ENCODE assay signal across 1 cellular context in genomic region chr10:26779176-26779860, GRCh38.
TF ChIP-seq lines count a peak whose summit lies in the region.

No MANE protein-coding gene starts in this region.

TF ChIP-seq in K562, 482 proteins besides CTCF, POLR2A, EP300 and RAD21 (continued from another document and continues in another):
- TF ChIP-seq RNF219 (CRISPR knock-in tag; IDR thresholded peaks at IDR 0.05) (no peak), ZNF263 (CRISPR knock-in tag; IDR thresholded peaks at IDR 0.05; ENCODE audit: borderline replicate concordance) (no peak), IRF9 (tag; IDR thresholded peaks at IDR 0.05) (no peak), HDAC3 (IDR thresholded peaks at IDR 0.05; ENCODE audit: borderline replicate concordance, partially characterized antibody) (no peak), ARID3B (CRISPR knock-in tag; IDR thresholded peaks at IDR 0.05; ENCODE audit: borderline replicate concordance) (no peak), MYNN (IDR thresholded peaks at IDR 0.05) (no peak), MYNN (CRISPR knock-in tag; IDR thresholded peaks at IDR 0.05) (no peak), ZNF384 (IDR thresholded peaks at IDR 0.05; ENCODE audit: low read depth, low read length) (no peak), FOXK2 (conservative IDR thresholded peaks at IDR 0.05 in 1 of 2, IDR thresholded peaks at IDR 0.05 in 1 of 2; ENCODE audit: low read depth in 2 of 2) (peak in 1 of 2 experiments; percentile 31; a peak in 2 of 4 replicates), TCF15 (CRISPR knock-in tag; IDR thresholded peaks at IDR 0.05) (no peak), CHAMP1 (IDR thresholded peaks at IDR 0.05) (no peak), FOXA1 (IDR thresholded peaks at IDR 0.05; ENCODE audit: borderline replicate concordance) (no peak), SMAD1 (IDR thresholded peaks at IDR 0.05; ENCODE audit: low read depth, low read length, partially characterized antibody) (no peak), PBX2 (CRISPR knock-in tag; IDR thresholded peaks at IDR 0.05; ENCODE audit: low read depth) (no peak), PBX2 (tag; conservative IDR thresholded peaks at IDR 0.05; ENCODE audit: low read depth) (0 out of 2 replicates have a peak, but pooled peaks have one; percentile 47), ZNF41 (CRISPR knock-in tag; conservative IDR thresholded peaks at IDR 0.05) (no peak), KLF10 (CRISPR knock-in tag; IDR thresholded peaks at IDR 0.05) (no peak), RCOR1 (IDR thresholded peaks at IDR 0.05; ENCODE audit: borderline replicate concordance in 1 of 2, low read depth in 2 of 2, low read length in 2 of 2) (peak in 1 of 2 experiments; percentile 61; a peak in 1 of 4 replicates), RUNX1 (IDR thresholded peaks at IDR 0.05; ENCODE audit: low read depth) (no peak), ELF2 (CRISPR knock-in tag; IDR thresholded peaks at IDR 0.05) (no peak), BCLAF1 (IDR thresholded peaks at IDR 0.05; ENCODE audit: borderline replicate concordance in 1 of 2, control insufficient read depth in 1 of 2, low read depth in 2 of 2, low read length in 1 of 2) (no peak), ZBTB12 (CRISPR knock-in tag; IDR thresholded peaks at IDR 0.05) (no peak), ZNF644 (tag; IDR thresholded peaks at IDR 0.05; ENCODE audit: low read depth) (no peak), MEIS2 (IDR thresholded peaks at IDR 0.05; ENCODE audit: partially characterized antibody) (peak; percentile 45), NONO (IDR thresholded peaks at IDR 0.05; ENCODE audit: low read depth in 2 of 2, low read length in 1 of 2) (no peak), ARID3A (IDR thresholded peaks at IDR 0.05; ENCODE audit: borderline replicate concordance, low read depth, low read length) (no peak), ETV6 (IDR thresholded peaks at IDR 0.05; ENCODE audit: borderline replicate concordance in 1 of 2, low read depth in 2 of 2, low read length in 1 of 2) (0 out of 4 replicates have a peak, but pooled peaks of 1 of the 2 experiments have one; percentile 52), ETV6 (CRISPR knock-in tag; IDR thresholded peaks at IDR 0.05; ENCODE audit: borderline replicate concordance) (no peak), PTBP1 (IDR thresholded peaks at IDR 0.05; ENCODE audit: low read depth, low read length) (no peak), KLF13 (tag; IDR thresholded peaks at IDR 0.05; ENCODE audit: borderline replicate concordance, low read depth) (no peak), SETDB1 (IDR thresholded peaks at IDR 0.05; ENCODE audit: low read length) (no peak), REST (CRISPR knock-in tag; IDR thresholded peaks at IDR 0.05; ENCODE audit: low read depth) (no peak), GMEB1 (CRISPR knock-in tag; IDR thresholded peaks at IDR 0.05) (no peak)
